Comparison of ENCODE assay signal across 25 cellular contexts in the genomic region with DNA sequence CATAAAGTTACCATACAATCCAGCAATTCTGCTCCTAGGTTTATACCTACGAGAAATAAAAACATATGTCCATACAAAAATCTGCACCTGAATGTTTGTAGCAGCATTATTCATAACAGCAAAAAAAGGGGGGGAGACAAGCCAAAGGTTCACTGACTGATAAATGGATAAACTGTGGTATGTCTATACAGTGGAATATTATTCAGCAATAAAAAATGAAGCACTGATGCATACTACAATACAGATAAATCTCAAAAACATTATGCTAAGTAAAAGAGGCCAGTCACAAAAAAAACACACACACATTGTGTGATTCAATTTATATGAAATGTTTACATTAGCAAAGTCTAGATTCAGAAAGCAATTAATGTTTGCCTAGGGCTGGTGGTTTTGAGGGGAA. TPM values are rescaled to one million over a fixed set of nuclear protein-coding genes. Genes with fewer than 3 reads are reported as not detected.
"Had no signal": no experiment of that assay in that cellular context is flagged by ENCODE, and none has a peak within 500 bp of the region (broad histone marks: within the 10 kb centered on the region; RNA-seq: fewer than 3 reads in every experiment).

No MANE protein-coding gene starts in this region.

- ATAC-seq: left ventricle myocardium superior; naive thymus-derived CD8-positive, alpha-beta T cell; psoas muscle; right cardiac atrium; stimulated activated effector memory CD8-positive, alpha-beta T cell treated with anti-CD3 and anti-CD28 coated beads, Interleukin-12 subunit alpha, Interleukin-12 subunit beta, amount 100 ng/mL, for 72 hours had no signal

- H3K4me1 ChIP-seq: psoas muscle, testis, tibial artery had no signal

- FAIRE-seq: endometrium, frontal cortex had no signal

- H3K27ac ChIP-seq: coronary artery, lower lobe of right lung, ovary, psoas muscle, sigmoid colon, stomach, testis, tibial artery had no signal

- H3K36me3 ChIP-seq: lower lobe of right lung, ovary, sigmoid colon, stomach, tibial artery had no signal

- H3K4me3 ChIP-seq: coronary artery, lower lobe of right lung, ovary, psoas muscle, sigmoid colon, stomach, testis, tibial artery had no signal

- DNase-seq: dermis blood vessel endothelial cell; effector memory CD4-positive, alpha-beta T cell; hypothalamus; immature natural killer cell; islet precursor cell; left ventricle myocardium superior; lower lobe of right lung; naive thymus-derived CD8-positive, alpha-beta T cell; nephron progenitor cell; nucleus accumbens; ovary; posterior cingulate gyrus; psoas muscle; right cardiac atrium; sigmoid colon; stimulated activated CD4-positive, alpha-beta T cell treated with anti-CD3 and anti-CD28 coated beads, Interleukin-2, amount 100 ng/mL, for 24 hours; stimulated activated CD4-positive, alpha-beta T cell treated with anti-CD3 and anti-CD28 coated beads, Interleukin-4, amount 100 ng/mL, for 24 hours; stimulated activated naive CD4-positive, alpha-beta T cell treated with Interleukin-2 at 50 U/mL for 16 hours; stomach; testis; tibial artery had no signal

- H3K9me3 ChIP-seq: lower lobe of right lung, ovary, psoas muscle, sigmoid colon, stomach, testis, tibial artery had no signal

- H3K27me3 ChIP-seq: ovary, sigmoid colon, stomach, testis, tibial artery had no signal

RNA-seq across cellular contexts. Expression of a gene that starts 13.6 kb away (rescaled TPM):
- polyA plus RNA-seq: immature natural killer cell; naive thymus-derived CD8-positive, alpha-beta T cell had no signal
